10 cellular contexts compared by ENCODE assay signal in the genomic region with DNA sequence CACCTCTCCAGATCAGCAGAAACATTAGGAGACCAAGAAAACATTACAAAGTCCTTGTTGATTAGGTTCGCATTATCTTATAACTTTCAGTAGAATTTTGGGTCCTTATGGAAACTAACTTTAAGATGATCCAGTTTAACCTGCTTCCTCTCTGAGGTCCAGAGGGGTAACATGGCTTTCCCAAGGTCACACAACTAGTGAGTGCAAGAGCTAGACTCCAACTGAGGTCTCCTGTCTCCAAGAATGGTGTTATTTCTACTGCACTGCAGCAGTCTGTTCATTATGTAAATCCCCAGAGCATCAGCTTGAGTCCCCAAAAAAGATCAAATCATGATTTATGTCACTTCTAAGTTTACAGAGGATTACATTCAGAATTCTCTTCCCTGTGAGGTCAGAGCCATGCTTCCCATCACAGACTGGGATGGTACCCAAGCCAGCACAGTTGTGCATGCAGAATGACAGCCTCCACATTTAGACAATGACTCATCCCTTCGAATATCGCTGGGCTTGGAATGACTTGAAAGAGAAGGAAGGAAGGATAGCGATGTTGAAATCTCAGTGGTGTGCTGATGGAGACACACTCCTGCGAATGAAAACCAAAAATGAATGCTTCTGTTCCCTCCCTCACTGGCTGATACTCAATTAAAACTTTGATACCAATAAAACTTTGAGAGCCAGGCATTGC.
A peak's percentile ranks its signal among the peaks of the same experiment; 100 is the strongest.
DNase-seq lines count a peak whose midpoint lies in the region; ATAC-seq and TF ChIP-seq lines count a peak whose summit lies in the region.
"Had no signal": no experiment of that assay in that cellular context is flagged by ENCODE, and none has a peak within 500 bp of the region (broad histone marks: within the 10 kb centered on the region; RNA-seq: fewer than 3 reads in every experiment).

No MANE protein-coding gene starts in this region.

- H3K4me3 ChIP-seq in fibroblast of pulmonary artery (replicated peaks; ENCODE audit: low read depth, low read length) = no peak overlapping the region
- H3K4me3 ChIP-seq: lower lobe of right lung, thyroid gland had no signal

- ATAC-seq in sciatic nerve (peak; percentile 49), GM21390 (IDR thresholded peaks at IDR 0.05; ENCODE audit: unreplicated experiment) (no peak)

- intact Hi-C loops in sciatic nerve (cut with DNase I) = no loop called here

- DNase-seq in GOT3 (lab: John Stamatoyannopoulos, UW) = peak; percentile 12
- DNase-seq in RPMI7951 (ENCODE audit: low read depth) = peak; percentile 97
- DNase-seq in fibroblast of pulmonary artery (ENCODE audit: low read depth) = peak; percentile 92
- DNase-seq in sciatic nerve (ENCODE audit: low spot score) = no peak
- DNase-seq in activated CD4-positive, alpha-beta T cell treated with anti-CD3 and anti-CD28 coated beads for 1 hour = no peak
- no peak for DNase-seq in stimulated activated naive CD4-positive, alpha-beta T cell (lab: John Stamatoyannopoulos, UW)
- DNase-seq: effector memory CD4-positive, alpha-beta T cell; lower lobe of right lung; thyroid gland had no signal

- no peak for TF ChIP-seq CTCF in fibroblast of pulmonary artery (IDR thresholded peaks at IDR 0.05; ENCODE audit: low read length, missing control alignments)

Comparison
In these comparisons a context has a peak if more than half of its experiments do, and no peak if none do; other contexts are left out.
1. DNase-seq: peak in GOT3 (single experiment), RPMI7951 (single experiment) and fibroblast of pulmonary artery (single experiment); none in sciatic nerve (single experiment), activated CD4-positive, alpha-beta T cell treated with anti-CD3 and anti-CD28 coated beads for 1 hour (single experiment) and stimulated activated naive CD4-positive, alpha-beta T cell (0 of 6).